In the genomic region with DNA sequence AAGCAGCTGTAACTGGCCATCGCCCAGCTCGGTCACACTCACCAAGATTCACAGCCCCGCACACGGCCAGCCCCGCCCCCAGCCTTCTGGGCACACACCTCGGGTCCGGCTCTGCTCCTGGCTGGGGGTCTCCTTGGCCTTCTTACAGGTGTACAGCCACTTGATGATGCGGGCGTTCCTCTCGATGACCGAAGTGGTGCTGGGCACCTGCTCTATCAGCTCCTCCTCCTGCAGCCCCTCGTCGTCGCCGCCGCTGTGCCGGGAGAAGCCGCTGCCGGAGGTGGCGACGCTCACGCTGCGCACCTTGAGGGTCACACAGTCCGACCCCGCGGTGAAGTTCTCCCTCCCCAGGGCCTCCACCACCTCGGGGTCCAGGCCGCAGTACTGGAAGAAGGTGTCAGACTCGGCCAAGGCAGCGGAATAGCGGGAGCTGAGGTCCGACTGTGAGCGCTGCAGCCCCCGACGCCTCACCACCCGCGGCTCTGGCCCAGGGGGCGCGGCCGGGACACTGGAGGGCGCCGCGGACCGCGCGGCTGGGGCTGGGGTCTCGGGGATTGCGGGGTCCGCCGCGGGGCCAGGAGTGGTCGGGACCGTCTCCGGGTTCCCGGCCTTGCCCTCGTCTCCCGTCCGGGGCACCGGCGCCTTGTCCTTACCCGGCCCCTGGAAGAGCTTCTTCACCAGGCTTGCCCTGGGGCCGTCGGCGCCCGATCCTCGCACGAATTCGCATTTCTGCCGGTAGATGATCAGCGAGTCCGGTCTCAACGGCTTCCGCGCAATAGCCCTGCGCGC, we compare ENCODE assay signal across 8 cellular contexts. TPM values are rescaled to one million over a fixed set of nuclear protein-coding genes. Genes with fewer than 3 reads are reported as not detected.
DNase-seq lines count a peak whose midpoint lies in the region; TF ChIP-seq lines count a peak whose summit lies in the region.
"Had no signal": no experiment of that assay in that cellular context is flagged by ENCODE, and none has a peak within 500 bp of the region (broad histone marks: within the 10 kb centered on the region; RNA-seq: fewer than 3 reads in every experiment).

No MANE protein-coding gene starts in this region.

- H3K4me3 ChIP-seq in spleen = peak overlapping the region; percentile 42 to 75 (median 50)

- TF ChIP-seq POLR2A in spleen (IDR thresholded peaks at IDR 0.05) = no peak

- no peaks in the 10 kb centered on the region for H3K36me3 ChIP-seq in spleen

- TF ChIP-seq CTCF in spleen (IDR thresholded peaks at IDR 0.05 in 8 of 11, conservative IDR thresholded peaks at IDR 0.05 in 3 of 11) = no peak

- 4 to 10% (median 7%) methylated on average over 30 to 76 of the region's 76 CpGs for WGBS in spleen, 5 donors

- intact Hi-C loops in spleen (cut with DNase I; ENCODE audit: low total_unique reads) = no loop called here

- peaks cover 0 to 29% (median 21%) of the 10 kb centered on the region in 6 donors for H3K4me1 ChIP-seq in spleen

- no peaks in the 10 kb centered on the region for H3K9me3 ChIP-seq in spleen

- H3K27me3 ChIP-seq in spleen (replicated peaks in 1 of 7) = peaks cover 0 to 96% (median 50%) of the 10 kb centered on the region in 7 donors

- H3K27ac ChIP-seq in spleen = no peak overlapping the region

- DNase-seq in HT-29 (ENCODE audit: low spot score) (peak; percentile 41), iPS-NIHi11 (ENCODE audit: low spot score) (peak; percentile 27), spleen (no peak), UCSD-AML1 (lab: John Stamatoyannopoulos, UW; ENCODE audit: unreplicated experiment) (no peak), NK-92 (lab: John Stamatoyannopoulos, UW; ENCODE audit: unreplicated experiment) (no peak), NCI-H446 (lab: John Stamatoyannopoulos, UW) (no peak)
- peak; percentile 29 to 31 for DNase-seq in activated T-cell treated with anti-CD3 and anti-CD28 coated beads, Interleukin-2, amount 50 U/mL, for 48 hours

RNA-seq across cellular contexts. Expression of gene FAM110C, which starts 0.8 kb away (rescaled TPM):
- total RNA-seq in HT-29 (2014; rRNA removed; shearing (Covaris generic)) = 33.7 and 33.9 TPM in 2 replicates
- 1 to 10 TPM in 2 of 7 donors, under 1 TPM in 5; 0.43 to 2.2 (median 0.83) TPM for total RNA-seq in spleen
- under 1 TPM; 0.13 to 0.33 (median 0.22) TPM for polyA plus RNA-seq in spleen
- total RNA-seq: glomerular endothelial cell had no signal

Comparison
In these comparisons a context has a peak if more than half of its experiments do, and no peak if none do; other contexts are left out.
1. DNase-seq: peak in HT-29 (single experiment), activated T-cell treated with anti-CD3 and anti-CD28 coated beads, Interleukin-2, amount 50 U/mL, for 48 hours (2 of 2) and iPS-NIHi11 (single experiment); none in spleen (single experiment), UCSD-AML1 (single experiment), NK-92 (single experiment) and NCI-H446 (0 of 2).
2. RNA of gene FAM110C, which starts 0.8 kb away (total RNA-seq): 33.7 to 33.9 TPM in HT-29; 0.43 to 2.2 TPM in spleen; every median in the first group is over 10 times any median in the second.